1 cellular context compared by ENCODE assay signal in the genomic region with DNA sequence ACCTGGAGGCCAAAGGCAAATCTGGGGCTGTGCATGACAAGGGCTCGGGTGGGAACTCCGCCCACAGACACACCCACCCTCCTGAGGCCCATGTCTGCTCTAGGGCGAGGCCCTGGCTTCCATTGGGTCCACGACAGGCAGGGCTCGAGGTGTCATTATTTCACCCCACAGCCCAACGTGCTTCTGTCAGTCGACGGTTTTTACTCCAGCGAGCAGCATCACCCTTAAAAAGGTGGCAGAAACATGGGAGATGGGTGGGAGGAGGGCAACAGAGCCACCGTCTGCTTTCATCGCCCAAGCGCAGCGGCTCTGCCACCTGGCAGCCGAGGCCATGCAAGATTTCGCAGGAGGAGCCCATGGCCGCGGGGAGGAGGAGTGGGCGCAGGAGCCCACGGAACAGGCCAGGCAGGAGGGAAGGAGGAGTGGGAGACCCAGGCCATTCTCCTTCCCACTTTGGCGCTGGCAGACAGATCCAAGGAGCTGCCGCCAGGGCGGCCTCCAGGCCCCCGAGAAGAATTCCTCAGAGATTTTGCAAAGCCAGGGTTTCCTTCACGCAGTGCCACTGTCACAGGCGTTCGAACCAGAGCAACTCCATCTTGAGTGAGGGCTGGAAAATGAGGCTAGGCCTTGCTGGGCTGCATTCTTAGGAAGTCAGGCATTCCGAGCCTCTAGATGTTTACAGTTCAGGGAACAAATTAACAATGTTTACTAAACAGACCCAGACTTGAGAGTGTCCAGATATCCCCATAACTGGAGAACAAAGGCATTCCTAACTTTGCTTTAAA.
TF ChIP-seq lines count a peak whose summit lies in the region.

No MANE protein-coding gene starts in this region.

TF ChIP-seq in HEK293, 187 proteins besides CTCF, POLR2A, EP300 and RAD21 (continued from another document):
- no peak for TF ChIP-seq ZNF610 (tag by site-specific recombination; IDR thresholded peaks at IDR 0.05; ENCODE audit: borderline replicate concordance)
- TF ChIP-seq, protein P1, sequence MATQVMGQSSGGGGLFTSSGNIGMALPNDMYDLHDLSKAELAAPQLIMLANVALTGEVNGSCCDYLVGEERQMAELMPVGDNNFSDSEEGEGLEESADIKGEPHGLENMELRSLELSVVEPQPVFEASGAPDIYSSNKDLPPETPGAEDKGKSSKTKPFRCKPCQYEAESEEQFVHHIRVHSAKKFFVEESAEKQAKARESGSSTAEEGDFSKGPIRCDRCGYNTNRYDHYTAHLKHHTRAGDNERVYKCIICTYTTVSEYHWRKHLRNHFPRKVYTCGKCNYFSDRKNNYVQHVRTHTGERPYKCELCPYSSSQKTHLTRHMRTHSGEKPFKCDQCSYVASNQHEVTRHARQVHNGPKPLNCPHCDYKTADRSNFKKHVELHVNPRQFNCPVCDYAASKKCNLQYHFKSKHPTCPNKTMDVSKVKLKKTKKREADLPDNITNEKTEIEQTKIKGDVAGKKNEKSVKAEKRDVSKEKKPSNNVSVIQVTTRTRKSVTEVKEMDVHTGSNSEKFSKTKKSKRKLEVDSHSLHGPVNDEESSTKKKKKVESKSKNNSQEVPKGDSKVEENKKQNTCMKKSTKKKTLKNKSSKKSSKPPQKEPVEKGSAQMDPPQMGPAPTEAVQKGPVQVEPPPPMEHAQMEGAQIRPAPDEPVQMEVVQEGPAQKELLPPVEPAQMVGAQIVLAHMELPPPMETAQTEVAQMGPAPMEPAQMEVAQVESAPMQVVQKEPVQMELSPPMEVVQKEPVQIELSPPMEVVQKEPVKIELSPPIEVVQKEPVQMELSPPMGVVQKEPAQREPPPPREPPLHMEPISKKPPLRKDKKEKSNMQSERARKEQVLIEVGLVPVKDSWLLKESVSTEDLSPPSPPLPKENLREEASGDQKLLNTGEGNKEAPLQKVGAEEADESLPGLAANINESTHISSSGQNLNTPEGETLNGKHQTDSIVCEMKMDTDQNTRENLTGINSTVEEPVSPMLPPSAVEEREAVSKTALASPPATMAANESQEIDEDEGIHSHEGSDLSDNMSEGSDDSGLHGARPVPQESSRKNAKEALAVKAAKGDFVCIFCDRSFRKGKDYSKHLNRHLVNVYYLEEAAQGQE (tag by site-specific recombination; IDR thresholded peaks at IDR 0.05): no peak
